In genomic region chr2:176638167-176639015, GRCh38 we compare ENCODE assay signal across 8 cellular contexts.
DNase-seq lines count a peak whose midpoint lies in the region; ATAC-seq and TF ChIP-seq lines count a peak whose summit lies in the region.

No MANE protein-coding gene starts in this region.

- no peak for TF ChIP-seq POLR2A in sigmoid colon (IDR thresholded peaks at IDR 0.05)

- in situ Hi-C loops in astrocyte of the spinal cord (cut with HindIII; ENCODE audit: low sequenced_read_pairs) = no loop called here

- TF ChIP-seq CTCF in GM10266 (IDR thresholded peaks at IDR 0.05; ENCODE audit: control insufficient read depth, insufficient read depth, low read depth, missing control alignments) = peak; percentile 80
- peak; percentile 68 for TF ChIP-seq CTCF in astrocyte of the spinal cord (IDR thresholded peaks at IDR 0.05; ENCODE audit: low read depth, low read length)
- peak in 3 of 4 experiments; percentile 13 to 77 (median 33) for TF ChIP-seq CTCF in sigmoid colon (IDR thresholded peaks at IDR 0.05)

- H3K4me1 ChIP-seq in iPS DF 6.9 (ENCODE audit: control insufficient read depth, insufficient read depth, low read length) = no peaks in the 10 kb centered on the region
- peaks cover 0 to 11% (median 3%) of the 10 kb centered on the region in 4 donors for H3K4me1 ChIP-seq in sigmoid colon

- DNase-seq in GM10266 (ENCODE audit: extremely low spot score) (peak; percentile 86), NCI-H1105 (lab: John Stamatoyannopoulos, UW) (peak; percentile 65), T-helper 2 cell (peak in 3 of 5 experiments; percentile 15 to 57 (median 31)), astrocyte of the spinal cord (ENCODE audit: low read depth, low spot score) (peak; percentile 55), iPS DF 6.9 (ENCODE audit: low read depth, low spot score) (no peak), sigmoid colon (peak; percentile 86)
- no peak for DNase-seq in NK-92 treated with Interleukin-12 subunit alpha and Interleukin-12 subunit beta, amount 100 ng/mL, for 24 hours (lab: John Stamatoyannopoulos, UW)

- H3K9me3 ChIP-seq in iPS DF 6.9 (ENCODE audit: control insufficient read depth, insufficient read depth, low read length) (no peaks in the 10 kb centered on the region), sigmoid colon (no peaks in the 10 kb centered on the region)

- no peaks in the 10 kb centered on the region for H3K36me3 ChIP-seq in iPS DF 6.9 (ENCODE audit: control insufficient read depth, insufficient read depth, low read length)
- H3K36me3 ChIP-seq in sigmoid colon = no peaks in the 10 kb centered on the region

- peaks cover 11% of the 10 kb centered on the region; the same call in 1 of the 2 replicates for H3K27me3 ChIP-seq in iPS DF 6.9 (ENCODE audit: control insufficient read depth, insufficient read depth, low read length)
- peaks cover 0 to 55% (median 11%) of the 10 kb centered on the region in 3 donors for H3K27me3 ChIP-seq in sigmoid colon

- no peak for TF ChIP-seq EP300 in sigmoid colon (IDR thresholded peaks at IDR 0.05)

- no peak overlapping the region for H3K27ac ChIP-seq in iPS DF 6.9 (ENCODE audit: low read length)
- H3K27ac ChIP-seq in sigmoid colon = peak overlapping the region; percentile 65 to 80 (median 72)

- intact Hi-C loops in sigmoid colon (cut with DNase I) = loop anchor here (1.0 to 5.0 kb wide), 6 partner anchors 84 to 510 kb away; partner anchors contain the start of genes HOXD8 and MTX2

- peak; percentile 93 for ATAC-seq in HG02588 (IDR thresholded peaks at IDR 0.05; ENCODE audit: unreplicated experiment)

- no CpG with 5 or more reads among the region's 39 CpGs for WGBS in iPS DF 6.9 (ENCODE audit: insufficient coverage, insufficient read length)
- 1 to 6% methylated on average over 39 of the region's 39 CpGs for WGBS in sigmoid colon, 2 donors

- H3K4me3 ChIP-seq in astrocyte of the spinal cord (ENCODE audit: low read depth, low read length) = peak overlapping the region; percentile 56
- H3K4me3 ChIP-seq in iPS DF 6.9 (ENCODE audit: low read length) = peak overlapping the region; percentile 56; the same call in 1 of the 2 replicates
- peak overlapping the region; percentile 52 to 74 (median 65) for H3K4me3 ChIP-seq in sigmoid colon

Comparison
In these comparisons a context has a peak if more than half of its experiments do, and no peak if none do; other contexts are left out.
1. DNase-seq: peak in GM10266 (single experiment), NCI-H1105 (single experiment), T-helper 2 cell (3 of 5), astrocyte of the spinal cord (single experiment) and sigmoid colon (single experiment); none in iPS DF 6.9 (single experiment) and NK-92 treated with Interleukin-12 subunit alpha and Interleukin-12 subunit beta, amount 100 ng/mL, for 24 hours (single experiment).
2. Peak in every context shown above with its lines, with median percentiles within 50 percentile points of each other: CTCF ChIP-seq and H3K4me3 ChIP-seq.